8 cellular contexts compared by ENCODE assay signal in the genomic region with DNA sequence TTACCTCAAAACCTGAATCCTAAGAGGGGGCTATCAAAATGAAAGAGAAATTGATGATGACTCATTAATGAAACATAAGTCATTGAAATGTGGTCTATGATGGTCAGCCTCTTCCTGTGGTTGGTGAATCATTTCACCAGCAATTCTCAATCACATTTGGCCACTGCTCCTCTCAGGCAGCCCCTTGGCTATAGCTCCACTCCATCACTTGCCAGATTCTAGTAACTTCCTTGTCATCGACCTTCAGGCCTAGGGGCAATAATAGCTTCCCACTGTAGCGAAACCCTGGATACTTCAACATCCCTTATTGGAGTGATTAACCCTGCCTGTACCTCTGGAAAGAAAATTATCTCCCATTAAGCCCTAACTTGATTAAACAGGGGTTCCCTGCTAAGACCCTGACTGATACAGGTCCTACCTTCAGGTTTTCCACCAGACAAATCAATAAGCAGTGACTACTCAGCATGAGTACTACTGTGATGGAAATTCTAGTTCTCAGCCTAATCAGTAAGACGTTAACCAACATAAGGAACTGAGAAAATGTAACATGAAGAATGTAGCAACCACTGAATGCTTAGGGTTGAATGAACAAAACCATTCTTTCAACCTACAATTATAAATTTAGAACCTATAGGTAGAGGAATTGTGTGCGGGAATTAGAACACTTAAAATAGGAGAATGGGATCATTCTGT. TPM values are rescaled to one million over a fixed set of nuclear protein-coding genes. Genes with fewer than 3 reads are reported as not detected.
DNase-seq lines count a peak whose midpoint lies in the region; ATAC-seq lines count a peak whose summit lies in the region.

No MANE protein-coding gene starts in this region.

- H3K9me3 Mint-ChIP-seq in activated naive CD8-positive, alpha-beta T cell treated with anti-CD3 and anti-CD28 coated beads, Interleukin-2, amount 10 ng/mL, durations not matched to agents 7 days and 5 days = no peaks in the 10 kb centered on the region
- H3K9me3 Mint-ChIP-seq in T-cell = no peaks in the 10 kb centered on the region

- POLR2A ChIA-PET in activated naive CD8-positive, alpha-beta T cell treated with anti-CD3 and anti-CD28 coated beads, Interleukin-2, amount 10 ng/mL, durations not matched to agents 7 days and 5 days (lab: Charles Lee) = interaction anchor here (1.0 to 1.2 kb wide), 2 partner anchors 316 to 409 kb away, joined by 3 to 4 read pairs; a partner anchor contains a TSS
- POLR2A ChIA-PET in T-cell (lab: Charles Lee) = no interaction called here

- H3K4me1 Mint-ChIP-seq in activated naive CD8-positive, alpha-beta T cell treated with anti-CD3 and anti-CD28 coated beads, Interleukin-2, amount 10 ng/mL, durations not matched to agents 7 days and 5 days = peaks cover 8% of the 10 kb centered on the region
- H3K4me1 Mint-ChIP-seq in T-cell = peaks cover 3 to 4% (median 3%) of the 10 kb centered on the region in 3 donors

- no peaks in the 10 kb centered on the region for H3K36me3 Mint-ChIP-seq in activated naive CD8-positive, alpha-beta T cell treated with anti-CD3 and anti-CD28 coated beads, Interleukin-2, amount 10 ng/mL, durations not matched to agents 7 days and 5 days
- no peaks in the 10 kb centered on the region for H3K36me3 Mint-ChIP-seq in T-cell

- ATAC-seq in GM19043 (IDR thresholded peaks at IDR 0.05; ENCODE audit: low read depth, unreplicated experiment) = peak; percentile 76
- peak; percentile 82 for ATAC-seq in HG03097 (IDR thresholded peaks at IDR 0.05; ENCODE audit: low FRiP score, unreplicated experiment)
- ATAC-seq in activated naive CD8-positive, alpha-beta T cell treated with anti-CD3 and anti-CD28 coated beads, Interleukin-2, amount 10 ng/mL, durations not matched to agents 7 days and 5 days (ENCODE audit: low read depth) = peak; percentile 33
- peak; percentile 8 for ATAC-seq in left lobe of liver
- no peak for ATAC-seq in T-cell (replicated peaks in 1 of 4)

- H3K27ac Mint-ChIP-seq in activated naive CD8-positive, alpha-beta T cell treated with anti-CD3 and anti-CD28 coated beads, Interleukin-2, amount 10 ng/mL, durations not matched to agents 7 days and 5 days = no peak overlapping the region
- H3K27ac Mint-ChIP-seq in T-cell = no peak overlapping the region

- DNase-seq in A172 (ENCODE audit: low spot score) (peak; percentile 78), left lobe of liver (ENCODE audit: low spot score) (no peak), UCSD-AML1 (lab: John Stamatoyannopoulos, UW; ENCODE audit: unreplicated experiment) (no peak), T-cell (no peak)
- no peak for DNase-seq in activated naive CD8-positive, alpha-beta T cell treated with anti-CD3 and anti-CD28 coated beads, Interleukin-2, amount 10 ng/mL, durations not matched to agents 7 days and 5 days
- DNase-seq in activated CD8-positive, alpha-beta memory T cell treated with anti-CD3 and anti-CD28 coated beads for 24 hours = no peak

- CTCF ChIA-PET in T-cell (lab: Charles Lee) = interaction anchor here (0.7 to 1.9 kb wide), 8 partner anchors 9 to 1261 kb away, joined by 3 to 6 read pairs (median 3); a partner anchor contains a TSS

- peaks cover 9% of the 10 kb centered on the region for H3K27me3 Mint-ChIP-seq in activated naive CD8-positive, alpha-beta T cell treated with anti-CD3 and anti-CD28 coated beads, Interleukin-2, amount 10 ng/mL, durations not matched to agents 7 days and 5 days
- no peaks in the 10 kb centered on the region for H3K27me3 Mint-ChIP-seq in T-cell

- H3K4me3 Mint-ChIP-seq in activated naive CD8-positive, alpha-beta T cell treated with anti-CD3 and anti-CD28 coated beads, Interleukin-2, amount 10 ng/mL, durations not matched to agents 7 days and 5 days = no peak overlapping the region
- no peak overlapping the region for H3K4me3 Mint-ChIP-seq in T-cell

RNA-seq across cellular contexts. Expression of a gene that starts 30.4 kb away (rescaled TPM):
- not detected in 2 replicates for total RNA-seq in A172 (2014; rRNA removed; shearing (Covaris generic))
- not detected for total RNA-seq in activated naive CD8-positive, alpha-beta T cell treated with anti-CD3 and anti-CD28 coated beads, Interleukin-2, amount 10 ng/mL, durations not matched to agents 7 days and 5 days
- total RNA-seq in left lobe of liver (not detected), T-cell (not detected)

RNA-seq across cellular contexts. Expression of a gene that starts 52.2 kb away (rescaled TPM):
- 0.05 TPM in 1 of 2 replicates, not detected in the other for total RNA-seq in A172 (2014; rRNA removed; shearing (Covaris generic))
- total RNA-seq in activated naive CD8-positive, alpha-beta T cell treated with anti-CD3 and anti-CD28 coated beads, Interleukin-2, amount 10 ng/mL, durations not matched to agents 7 days and 5 days = not detected
- total RNA-seq in left lobe of liver (522 TPM), T-cell (under 1 TPM in 2 of 5 donors, not detected in 3; 0.19 to 0.20 TPM)

Comparison
In these comparisons a context has a peak if more than half of its experiments do, and no peak if none do; other contexts are left out.
1. ATAC-seq: peak in GM19043 (single experiment), HG03097 (single experiment), activated naive CD8-positive, alpha-beta T cell treated with anti-CD3 and anti-CD28 coated beads, Interleukin-2, amount 10 ng/mL, durations not matched to agents 7 days and 5 days (single experiment) and left lobe of liver (single experiment); none in T-cell (0 of 4).
2. RNA of a gene that starts 52.2 kb away (total RNA-seq): 522 TPM in left lobe of liver (single experiment); 0.19 to 0.20 TPM in T-cell, 0.05 TPM in A172 and not detected in activated naive CD8-positive, alpha-beta T cell treated with anti-CD3 and anti-CD28 coated beads, Interleukin-2, amount 10 ng/mL, durations not matched to agents 7 days and 5 days; every median in the first group is over 100 times any median in the second.